12 cellular contexts compared by ENCODE assay signal in the genomic region with DNA sequence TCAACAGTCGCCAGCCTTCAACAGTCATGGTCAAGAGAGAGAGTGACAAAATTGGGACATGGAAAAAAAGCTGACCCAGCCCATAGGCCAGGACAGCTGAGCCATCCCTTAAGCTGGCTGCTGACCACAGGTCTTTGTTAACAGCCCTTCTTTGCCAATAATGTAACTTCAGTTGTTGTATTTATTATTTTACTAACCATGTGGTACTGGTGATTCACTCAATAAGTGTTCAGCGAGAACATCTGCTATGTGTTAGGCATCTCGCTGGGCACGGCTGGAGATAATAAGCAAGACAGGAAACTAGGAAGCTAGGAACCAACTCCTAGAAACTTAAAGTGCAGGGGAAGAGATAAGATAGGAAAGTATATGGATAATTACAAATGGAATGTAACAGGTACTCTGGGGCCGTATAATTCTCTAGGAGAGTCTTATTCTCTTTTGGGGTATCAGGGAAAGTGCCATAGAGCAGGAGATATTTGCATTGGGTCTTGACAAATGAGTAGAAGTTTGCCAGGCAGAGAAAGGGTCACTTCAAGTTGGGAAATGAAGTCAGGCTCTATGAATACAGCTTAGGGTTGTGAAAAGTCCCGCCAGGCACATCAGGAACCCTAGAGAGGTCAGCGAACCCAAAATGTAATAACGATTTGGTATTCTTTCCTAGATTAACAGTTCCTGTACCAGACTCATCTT.
DNase-seq lines count a peak whose midpoint lies in the region; ATAC-seq and TF ChIP-seq lines count a peak whose summit lies in the region.
"Had no signal": no experiment of that assay in that cellular context is flagged by ENCODE, and none has a peak within 500 bp of the region (broad histone marks: within the 10 kb centered on the region; RNA-seq: fewer than 3 reads in every experiment).

No MANE protein-coding gene starts in this region.

- DNase-seq in GM04503 (ENCODE audit: low read depth) (peak; percentile 93), SK-N-MC (ENCODE audit: low read depth, low spot score) (peak; percentile 91), fibroblast of the aortic adventitia (ENCODE audit: low read depth) (peak; percentile 91), smooth muscle cell of the brain vasculature (ENCODE audit: low read depth, low spot score) (peak; percentile 76), inferior parietal cortex (ENCODE audit: extremely low spot score) (no peak), NCI-H1417 treated with DMSO at 0.1 percent for 48 hours (lab: John Stamatoyannopoulos, UW) (no peak)
- DNase-seq in natural killer cell treated with Interleukin-12 subunit alpha and Interleukin-12 subunit beta and Interleukin-15 and Interleukin-18, amount 100 ng/mL, for 72 hours (ENCODE audit: low spot score), result no peak
- DNase-seq: body of pancreas, T-cell had no signal

- no peaks in the 10 kb centered on the region for H3K36me3 Mint-ChIP-seq in natural killer cell treated with Interleukin-12 subunit alpha and Interleukin-12 subunit beta and Interleukin-15 and Interleukin-18, amount 100 ng/mL, for 72 hours
- H3K36me3 Mint-ChIP-seq: memory B cell, T-cell had no signal

- peaks cover 0 to 14% of the 10 kb centered on the region in 2 donors for H3K4me1 Mint-ChIP-seq in natural killer cell treated with Interleukin-12 subunit alpha and Interleukin-12 subunit beta and Interleukin-15 and Interleukin-18, amount 100 ng/mL, for 72 hours (ENCODE audit: low read depth in 2 of 2)
- H3K4me1 Mint-ChIP-seq: T-cell had no signal

- no peak overlapping the region for H3K27ac Mint-ChIP-seq in natural killer cell treated with Interleukin-12 subunit alpha and Interleukin-12 subunit beta and Interleukin-15 and Interleukin-18, amount 100 ng/mL, for 72 hours
- H3K27ac Mint-ChIP-seq: memory B cell, T-cell had no signal

- H3K9me3 ChIP-seq in SK-N-MC (ENCODE audit: low read depth, low read length), result no peaks in the 10 kb centered on the region
- H3K9me3 ChIP-seq: body of pancreas had no signal

- no peak overlapping the region for H3K9ac ChIP-seq in SK-N-MC (ENCODE audit: insufficient read length)

- H3K27ac ChIP-seq in SK-N-MC, result peak overlapping the region; percentile 97
- H3K27ac ChIP-seq: body of pancreas had no signal

- no peak for TF ChIP-seq CTCF in fibroblast of the aortic adventitia (IDR thresholded peaks at IDR 0.05; ENCODE audit: insufficient read depth, low read length)

- no peaks in the 10 kb centered on the region for H3K36me3 ChIP-seq in SK-N-MC (ENCODE audit: insufficient read depth, low read length)

- no peak for ATAC-seq in natural killer cell treated with Interleukin-12 subunit alpha and Interleukin-12 subunit beta and Interleukin-15 and Interleukin-18, amount 100 ng/mL, for 72 hours
- ATAC-seq in esophagus mucosa, result no peak
- ATAC-seq: body of pancreas, K562, T-cell had no signal

- no peaks in the 10 kb centered on the region for H3K9me3 Mint-ChIP-seq in natural killer cell treated with Interleukin-12 subunit alpha and Interleukin-12 subunit beta and Interleukin-15 and Interleukin-18, amount 100 ng/mL, for 72 hours
- H3K9me3 Mint-ChIP-seq: memory B cell, T-cell had no signal

- H3K4me3 Mint-ChIP-seq in natural killer cell treated with Interleukin-12 subunit alpha and Interleukin-12 subunit beta and Interleukin-15 and Interleukin-18, amount 100 ng/mL, for 72 hours, result no peak overlapping the region
- H3K4me3 Mint-ChIP-seq: memory B cell, T-cell had no signal

- H3K4me3 ChIP-seq in SK-N-MC (peak overlapping the region; percentile 52), fibroblast of the aortic adventitia (ENCODE audit: low read depth, low read length) (no peak overlapping the region)
- H3K4me3 ChIP-seq: body of pancreas, K562 had no signal

- peaks cover 33 to 44% of the 10 kb centered on the region in 2 donors for H3K27me3 Mint-ChIP-seq in natural killer cell treated with Interleukin-12 subunit alpha and Interleukin-12 subunit beta and Interleukin-15 and Interleukin-18, amount 100 ng/mL, for 72 hours
- H3K27me3 Mint-ChIP-seq: memory B cell had no signal

Comparison
In these comparisons a context has a peak if more than half of its experiments do, and no peak if none do; other contexts are left out.
1. DNase-seq: peak in GM04503 (single experiment), SK-N-MC (single experiment), fibroblast of the aortic adventitia (single experiment) and smooth muscle cell of the brain vasculature (single experiment); none in inferior parietal cortex (single experiment), natural killer cell treated with Interleukin-12 subunit alpha and Interleukin-12 subunit beta and Interleukin-15 and Interleukin-18, amount 100 ng/mL, for 72 hours (single experiment) and NCI-H1417 treated with DMSO at 0.1 percent for 48 hours (single experiment).